Comparison of ENCODE assay signal across 1 cellular context in genomic region chr3:25472153-25472552, GRCh38.
TF ChIP-seq lines count a peak whose summit lies in the region.

No MANE protein-coding gene starts in this region.

TF ChIP-seq in GM23338, 12 proteins besides CTCF, POLR2A, EP300 and RAD21 (continued from another document):
- TF ChIP-seq REST (IDR thresholded peaks at IDR 0.05; ENCODE audit: unreplicated experiment): no peak
- TF ChIP-seq EZH2phosphoT487 (IDR thresholded peaks at IDR 0.05; ENCODE audit: unreplicated experiment): no peak
- TF ChIP-seq EZH2 (IDR thresholded peaks at IDR 0.05; ENCODE audit: low read depth, unreplicated experiment): no peak
- no peak for TF ChIP-seq NANOG (IDR thresholded peaks at IDR 0.05; ENCODE audit: borderline replicate concordance)
